In the genomic region with DNA sequence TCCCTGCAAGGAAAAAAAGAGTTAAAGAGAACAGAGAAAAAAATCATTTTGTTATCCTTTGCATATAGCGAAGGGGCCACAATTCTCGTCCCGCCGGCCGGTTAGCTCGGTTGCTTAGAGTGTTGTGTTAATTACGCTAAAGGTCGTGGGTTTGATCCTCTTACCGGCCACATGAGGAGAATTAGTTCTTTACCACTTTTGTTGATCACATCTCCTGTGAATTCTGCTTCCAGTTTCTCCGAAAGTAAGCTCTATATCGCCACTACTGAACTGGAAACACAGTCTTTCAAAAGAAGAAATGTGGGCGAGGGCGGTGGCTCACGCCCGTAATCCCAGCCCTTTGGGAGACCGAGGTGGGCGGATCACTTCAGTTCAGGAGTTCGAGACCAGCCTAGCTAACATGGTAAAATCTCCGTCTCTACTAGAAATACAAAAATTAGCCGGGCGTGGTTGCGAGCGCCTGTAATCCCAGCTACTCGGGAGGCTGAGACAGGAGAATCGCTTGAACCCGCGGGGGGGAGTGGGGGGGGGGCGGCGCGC, we compare ENCODE assay signal across 1 cellular context.
TF ChIP-seq lines count a peak whose summit lies in the region.

No MANE protein-coding gene starts in this region.

TF ChIP-seq in H1, 55 proteins besides CTCF, POLR2A, EP300 and RAD21:
- no peak for TF ChIP-seq ZNF274 (IDR thresholded peaks at IDR 0.05; ENCODE audit: borderline replicate concordance, extremely low read depth, low read length)
- peak; percentile 78 for TF ChIP-seq TBP (IDR thresholded peaks at IDR 0.05; ENCODE audit: low read depth, low read length)
- peak; percentile 6 for TF ChIP-seq KDM4A (IDR thresholded peaks at IDR 0.05; ENCODE audit: low read depth, low read length, severe bottlenecking)
- peak; percentile 46; the same call in 1 of the 2 replicates for TF ChIP-seq KDM1A (IDR thresholded peaks at IDR 0.05; ENCODE audit: borderline replicate concordance, low read length)
- TF ChIP-seq ASH2L (IDR thresholded peaks at IDR 0.05; ENCODE audit: low read length) = peak; percentile 49
